ENCODE assay signal across 9 cellular contexts in genomic region chr1:93552751-93553455, GRCh38.
A peak's percentile ranks its signal among the peaks of the same experiment; 100 is the strongest.
DNase-seq lines count a peak whose midpoint lies in the region; TF ChIP-seq lines count a peak whose summit lies in the region.
"Had no signal": no experiment of that assay in that cellular context is flagged by ENCODE, and none has a peak within 500 bp of the region (broad histone marks: within the 10 kb centered on the region; RNA-seq: fewer than 3 reads in every experiment).

No MANE protein-coding gene starts in this region.

- no peak for TF ChIP-seq CTCF in choroid plexus epithelial cell (conservative IDR thresholded peaks at IDR 0.05; ENCODE audit: low read depth, low read length)

- DNase-seq in Ammon's horn (ENCODE audit: low spot score), result peak; percentile 81
- peak; percentile 95 for DNase-seq in NCI-H2107 treated with DMSO at 0.1 percent for 48 hours (lab: John Stamatoyannopoulos, UW; ENCODE audit: unreplicated experiment)
- DNase-seq in choroid plexus epithelial cell (ENCODE audit: low read depth), result peak; percentile 85
- DNase-seq in midbrain (lab: John Stamatoyannopoulos, UW), result peak; percentile 58
- no peak for DNase-seq in ureter (ENCODE audit: low spot score)
- DNase-seq in activated CD4-positive, alpha-beta T cell treated with anti-CD3 and anti-CD28 coated beads, Interleukin-2, amount 50 U/mL, for 48 hours, result no peak
- DNase-seq in HK-2 (ENCODE audit: unreplicated experiment), result no peak
- DNase-seq in activated CD4-positive, alpha-beta T cell treated with anti-CD3 and anti-CD28 coated beads, Interleukin-2, amount 50 U/mL, for 1 hour, result no peak
- DNase-seq: activated T-cell treated with anti-CD3 and anti-CD28 coated beads, Interleukin-2, amount 50 U/mL, for 24 hours had no signal

- H3K4me3 ChIP-seq in choroid plexus epithelial cell (ENCODE audit: low read depth, low read length), result no peak overlapping the region

Comparison
In these comparisons a context has a peak if more than half of its experiments do, and no peak if none do; other contexts are left out.
1. DNase-seq: peak in Ammon's horn (single experiment), NCI-H2107 treated with DMSO at 0.1 percent for 48 hours (single experiment), choroid plexus epithelial cell (single experiment) and midbrain (single experiment); none in ureter (single experiment), activated CD4-positive, alpha-beta T cell treated with anti-CD3 and anti-CD28 coated beads, Interleukin-2, amount 50 U/mL, for 48 hours (0 of 2), HK-2 (single experiment) and activated CD4-positive, alpha-beta T cell treated with anti-CD3 and anti-CD28 coated beads, Interleukin-2, amount 50 U/mL, for 1 hour (single experiment).